ENCODE assay signal across 9 cellular contexts in genomic region chr3:129599607-129600006, GRCh38. TPM values are rescaled to one million over a fixed set of nuclear protein-coding genes. Genes with fewer than 3 reads are reported as not detected.
DNase-seq lines count a peak whose midpoint lies in the region; ATAC-seq and TF ChIP-seq lines count a peak whose summit lies in the region.
"Had no signal": no experiment of that assay in that cellular context is flagged by ENCODE, and none has a peak within 500 bp of the region (broad histone marks: within the 10 kb centered on the region; RNA-seq: fewer than 3 reads in every experiment).

No MANE protein-coding gene starts in this region.

- CTCF ChIA-PET in CD4-positive, alpha-beta T cell (lab: Charles Lee), result no interaction called here

- H3K36me3 Mint-ChIP-seq in CD4-positive, alpha-beta T cell (ENCODE audit: low read depth), result no peaks in the 10 kb centered on the region

- no peaks in the 10 kb centered on the region for H3K9me3 ChIP-seq in upper lobe of right lung
- H3K9me3 ChIP-seq in CD4-positive, alpha-beta T cell (ENCODE audit: control insufficient read depth, low read length), result no peaks in the 10 kb centered on the region

- H3K27ac ChIP-seq in upper lobe of right lung, result peak overlapping the region; percentile 84
- H3K27ac ChIP-seq in CD4-positive, alpha-beta T cell (ENCODE audit: low read depth, low read length), result no peak overlapping the region

- H3K4me1 ChIP-seq in upper lobe of right lung, result peaks cover 97% of the 10 kb centered on the region

- TF ChIP-seq CTCF in upper lobe of right lung (IDR thresholded peaks at IDR 0.05), result no peak
- TF ChIP-seq CTCF in CD4-positive, alpha-beta T cell (IDR thresholded peaks at IDR 0.05), result no peak

- H3K27me3 ChIP-seq in upper lobe of right lung, result no peaks in the 10 kb centered on the region
- no peaks in the 10 kb centered on the region for H3K27me3 ChIP-seq in CD4-positive, alpha-beta T cell (ENCODE audit: control insufficient read depth, insufficient read depth, low read length)

- DNase-seq in Kasumi-1 (lab: John Stamatoyannopoulos, UW) (peak; percentile 81 to 82), astrocyte of the hippocampus (ENCODE audit: low read depth, low spot score) (peak; percentile 85), iris pigment epithelial cell (ENCODE audit: low read depth) (peak; percentile 82), upper lobe of right lung (peak; percentile 85), NCI-H526 (lab: John Stamatoyannopoulos, UW) (no peak)
- no peak for DNase-seq in CD4-positive, alpha-beta T cell
- DNase-seq: effector CD8-positive, alpha-beta T cell had no signal

- POLR2A ChIA-PET in CD4-positive, alpha-beta T cell (lab: Charles Lee), result no interaction called here

- H3K4me1 Mint-ChIP-seq in CD4-positive, alpha-beta T cell (ENCODE audit: low read depth), result peaks cover 19% of the 10 kb centered on the region

- ATAC-seq in upper lobe of right lung (peak; percentile 59), GM21737 (IDR thresholded peaks at IDR 0.05; ENCODE audit: unreplicated experiment) (no peak)
- ATAC-seq in CD4-positive, alpha-beta T cell (ENCODE audit: poor library complexity), result no peak

- no peak overlapping the region for H3K4me3 Mint-ChIP-seq in CD4-positive, alpha-beta T cell

- intact Hi-C loops in upper lobe of right lung (cut with DNase I), result loop anchor here (10.0 kb wide), 1 partner anchor 105 kb away; no protein-coding TSS in a partner anchor
- intact Hi-C loops in CD4-positive, alpha-beta T cell (cut with DNase I, micrococcal nuclease), result no loop called here

- no peaks in the 10 kb centered on the region for H3K36me3 ChIP-seq in upper lobe of right lung

- no peak overlapping the region for H3K27ac Mint-ChIP-seq in CD4-positive, alpha-beta T cell

- H3K27me3 Mint-ChIP-seq in CD4-positive, alpha-beta T cell, result peaks cover 13% of the 10 kb centered on the region

- no peaks in the 10 kb centered on the region for H3K9me3 Mint-ChIP-seq in CD4-positive, alpha-beta T cell

- no peak overlapping the region for H3K4me3 ChIP-seq in upper lobe of right lung

RNA-seq across cellular contexts. Expression of gene PLXND1, which starts 6.9 kb away (rescaled TPM):
- total RNA-seq in upper lobe of right lung, result 284 TPM
- 10 to 100 TPM; 61.7 to 62.5 TPM for total RNA-seq in CD4-positive, alpha-beta T cell

RNA-seq across cellular contexts. Expression of gene H1-8, which starts 56.6 kb away (rescaled TPM):
- not detected for total RNA-seq in upper lobe of right lung
- not detected for total RNA-seq in CD4-positive, alpha-beta T cell
- total RNA-seq: T-helper 1 cell treated with Interleukin-12 subunit alpha and Interleukin-12 subunit beta and Interleukin-4 antibody, amounts not matched to agents 30 ng/mL and 1 ng/mL, for 36 hours had no signal

Comparison
In these comparisons a context has a peak if more than half of its experiments do, and no peak if none do; other contexts are left out.
1. DNase-seq: peak in Kasumi-1 (2 of 2), astrocyte of the hippocampus (single experiment), iris pigment epithelial cell (single experiment) and upper lobe of right lung (single experiment); none in CD4-positive, alpha-beta T cell (0 of 10) and NCI-H526 (0 of 2).